Comparison of ENCODE assay signal across 13 cellular contexts in the genomic region with DNA sequence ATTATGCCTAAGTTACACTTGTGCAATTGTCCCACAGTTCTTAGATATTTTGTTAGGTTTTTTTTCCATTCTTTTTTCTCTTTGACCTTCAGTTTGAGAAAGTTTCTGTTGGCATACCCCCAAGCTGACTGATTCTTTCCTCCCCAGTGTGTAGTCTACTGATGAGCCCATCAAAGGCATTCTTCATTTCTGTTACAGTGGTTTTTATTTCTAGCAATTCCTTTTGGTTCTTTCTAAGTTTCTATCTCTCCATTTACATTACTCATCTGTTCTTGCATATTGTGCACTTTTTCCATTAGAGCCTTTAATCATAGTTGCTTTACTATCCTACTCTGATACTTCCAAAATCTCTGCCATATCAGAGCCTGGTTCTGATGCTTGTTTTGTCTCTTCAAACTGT.
"Had no signal": no experiment of that assay in that cellular context is flagged by ENCODE, and none has a peak within 500 bp of the region (broad histone marks: within the 10 kb centered on the region; RNA-seq: fewer than 3 reads in every experiment).

No MANE protein-coding gene starts in this region.

- H3K27ac Mint-ChIP-seq: activated CD8-positive, alpha-beta memory T cell treated with anti-CD3 and anti-CD28 coated beads, Interleukin-2, amount 10 ng/mL, durations not matched to agents 7 days and 5 days; endodermal cell; immature natural killer cell; natural killer cell treated with Interleukin-12 subunit alpha and Interleukin-12 subunit beta and Interleukin-15 and Interleukin-18, amount 100 ng/mL, for 72 hours had no signal

- ATAC-seq: activated CD8-positive, alpha-beta memory T cell treated with anti-CD3 and anti-CD28 coated beads, Interleukin-2, amount 10 ng/mL, durations not matched to agents 7 days and 5 days; gastrocnemius medialis; heart left ventricle; natural killer cell treated with Interleukin-12 subunit alpha and Interleukin-12 subunit beta and Interleukin-15 and Interleukin-18, amount 100 ng/mL, for 72 hours; T-cell had no signal

- H3K27me3 Mint-ChIP-seq: activated CD8-positive, alpha-beta memory T cell treated with anti-CD3 and anti-CD28 coated beads, Interleukin-2, amount 10 ng/mL, durations not matched to agents 7 days and 5 days; natural killer cell treated with Interleukin-12 subunit alpha and Interleukin-12 subunit beta and Interleukin-15 and Interleukin-18, amount 100 ng/mL, for 72 hours; T-cell had no signal

- H3K9me3 Mint-ChIP-seq: endodermal cell had no signal

- H3K4me1 Mint-ChIP-seq: endodermal cell had no signal

- DNase-seq: activated CD4-positive, alpha-beta T cell treated with anti-CD3 and anti-CD28 coated beads for 4 hours; activated CD8-positive, alpha-beta memory T cell treated with anti-CD3 and anti-CD28 coated beads, Interleukin-2, amount 10 ng/mL, durations not matched to agents 7 days and 5 days; endodermal cell; gastrocnemius medialis; heart left ventricle; immature natural killer cell; mesendoderm; Right ventricle myocardium superior; substantia nigra; T-cell; T-helper 9 cell; trophoblast cell had no signal

- H3K4me3 Mint-ChIP-seq: activated CD8-positive, alpha-beta memory T cell treated with anti-CD3 and anti-CD28 coated beads, Interleukin-2, amount 10 ng/mL, durations not matched to agents 7 days and 5 days; endodermal cell; immature natural killer cell; natural killer cell treated with Interleukin-12 subunit alpha and Interleukin-12 subunit beta and Interleukin-15 and Interleukin-18, amount 100 ng/mL, for 72 hours; T-cell had no signal
